ENCODE assay signal across 4 cellular contexts in the genomic region with DNA sequence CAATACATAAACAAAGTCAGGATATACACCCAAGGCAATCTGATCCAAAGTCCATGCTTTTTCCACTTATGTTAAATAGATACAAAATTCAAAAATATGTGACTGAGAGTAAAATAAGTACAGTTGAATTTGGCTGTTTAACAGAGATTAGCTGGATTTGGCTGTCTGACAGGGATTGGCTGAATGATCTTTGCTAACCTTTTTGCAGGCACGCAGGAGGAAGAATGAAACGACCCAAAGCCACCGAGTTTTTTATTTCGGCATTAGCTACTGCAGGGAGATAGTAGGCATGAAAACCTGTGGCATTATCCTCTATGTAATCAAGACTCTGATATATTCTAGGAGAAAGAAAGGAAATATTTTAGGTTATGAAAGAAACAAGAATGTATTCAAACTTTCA. TPM values are rescaled to one million over a fixed set of nuclear protein-coding genes. Genes with fewer than 3 reads are reported as not detected.
"Had no signal": no experiment of that assay in that cellular context is flagged by ENCODE, and none has a peak within 500 bp of the region (broad histone marks: within the 10 kb centered on the region; RNA-seq: fewer than 3 reads in every experiment).

No MANE protein-coding gene starts in this region.

RNA-seq across cellular contexts. Expression of gene TERB2, which starts 26.2 kb away (rescaled TPM):
- total RNA-seq: LHCN-M2, M059J, MCF 10A, NCI-H460 had no signal
